Comparison of ENCODE assay signal across 15 cellular contexts in genomic region chr2:195410272-195410671, GRCh38.
DNase-seq lines count a peak whose midpoint lies in the region; ATAC-seq, FAIRE-seq and TF ChIP-seq lines count a peak whose summit lies in the region.
"Had no signal": no experiment of that assay in that cellular context is flagged by ENCODE, and none has a peak within 500 bp of the region (broad histone marks: within the 10 kb centered on the region; RNA-seq: fewer than 3 reads in every experiment).

No MANE protein-coding gene starts in this region.

- no peaks in the 10 kb centered on the region for H3K79me2 ChIP-seq in K562 (ENCODE audit: control insufficient read depth, insufficient read depth, low read length)

- DNase-seq in K562 (ENCODE audit: extremely low read depth in 1 of 4, low spot score in 3 of 4) (no peak), medulla oblongata (ENCODE audit: extremely low spot score) (no peak), upper lobe of right lung (no peak)
- DNase-seq in CD4-positive, alpha-beta T cell = no peak
- DNase-seq: activated CD4-positive, alpha-beta T cell treated with anti-CD3 and anti-CD28 coated beads for 4 hours; activated naive CD4-positive, alpha-beta T cell treated with Interleukin-2 at 50 U/mL for 16 hours; CD8-positive, alpha-beta memory T cell; NCI-H526; SK-N-SH; thyroid gland had no signal

- in situ Hi-C loops in K562 (cut with MboI) = no loop called here

- BruUV-seq in K562 (replicated peaks; lab: Mats Ljungman, UMichigan) = no TSS peak

- peak; percentile 83 for ATAC-seq in GM18868 (IDR thresholded peaks at IDR 0.05; ENCODE audit: unreplicated experiment)
- ATAC-seq in GM21576 (IDR thresholded peaks at IDR 0.05; ENCODE audit: unreplicated experiment) = peak; percentile 50
- peak; percentile 66 for ATAC-seq in HG03097 (IDR thresholded peaks at IDR 0.05; ENCODE audit: low FRiP score, unreplicated experiment)
- ATAC-seq in K562 = no peak; the same call in 2 of the 3 replicates
- no peak for ATAC-seq in CD4-positive, alpha-beta T cell (ENCODE audit: poor library complexity)
- no peak for ATAC-seq in upper lobe of right lung

- TF ChIP-seq POLR2A in K562 (conservative IDR thresholded peaks at IDR 0.05) = no peak

- peaks cover 0 to 15% of the 10 kb centered on the region in 2 experiments; a peak in 3 of 5 replicates for H3K4me1 ChIP-seq in K562 (replicated peaks in 1 of 2; ENCODE audit: control insufficient read depth in 2 of 2, insufficient read depth in 2 of 2, low read length in 2 of 2)
- H3K4me1 ChIP-seq in upper lobe of right lung = no peaks in the 10 kb centered on the region
- H3K4me1 ChIP-seq: esophagus muscularis mucosa, right atrium auricular region, thyroid gland had no signal

- WGBS in K562 (ENCODE audit: insufficient coverage, low coverage, missing lambda C conversion rate) = 30% methylated on average over 1 of the region's 1 CpG

- no peak for FAIRE-seq in K562 (lab: Jason Lieb, UNC)

- H3K9me3 ChIP-seq in K562 (replicated peaks; ENCODE audit: control insufficient read depth, insufficient read depth, low read depth, low read length) = no peaks in the 10 kb centered on the region
- H3K9me3 ChIP-seq in CD4-positive, alpha-beta T cell (ENCODE audit: control insufficient read depth, low read length) = no peaks in the 10 kb centered on the region
- H3K9me3 ChIP-seq in upper lobe of right lung = no peaks in the 10 kb centered on the region
- H3K9me3 ChIP-seq: esophagus muscularis mucosa, right atrium auricular region, SK-N-SH, thyroid gland had no signal

- H3K9me3 Mint-ChIP-seq in CD4-positive, alpha-beta T cell = no peaks in the 10 kb centered on the region
- H3K9me3 Mint-ChIP-seq: CD8-positive, alpha-beta memory T cell had no signal

- no peak overlapping the region for H3K4me2 ChIP-seq in K562 (ENCODE audit: insufficient read depth, low read length)
- H3K4me2 ChIP-seq: SK-N-SH had no signal

- H3K9me1 ChIP-seq in K562 (ENCODE audit: control insufficient read depth, insufficient read depth, low read length) = no peaks in the 10 kb centered on the region

- no peaks in the 10 kb centered on the region for H4K20me1 ChIP-seq in K562 (replicated peaks; ENCODE audit: control insufficient read depth, insufficient read depth, low read length)

- H3K4me3 Mint-ChIP-seq in CD4-positive, alpha-beta T cell = no peak overlapping the region
- H3K4me3 Mint-ChIP-seq: CD8-positive, alpha-beta memory T cell had no signal

- H3K27me3 Mint-ChIP-seq in CD4-positive, alpha-beta T cell = no peaks in the 10 kb centered on the region
- H3K27me3 Mint-ChIP-seq: CD8-positive, alpha-beta memory T cell had no signal

- H3K27ac ChIP-seq in K562 (ENCODE audit: extremely low read depth, low read depth, low read length) (no peak overlapping the region), upper lobe of right lung (no peak overlapping the region)
- no peak overlapping the region for H3K27ac ChIP-seq in CD4-positive, alpha-beta T cell (ENCODE audit: low read depth, low read length)
- H3K27ac ChIP-seq: esophagus muscularis mucosa, right atrium auricular region, thyroid gland had no signal

- H3K36me3 ChIP-seq in K562 (ENCODE audit: control insufficient read depth, insufficient read depth, low read length) (no peaks in the 10 kb centered on the region), upper lobe of right lung (no peaks in the 10 kb centered on the region)
- H3K36me3 ChIP-seq: esophagus muscularis mucosa, right atrium auricular region, thyroid gland had no signal

- TF ChIP-seq CTCF in K562 (IDR thresholded peaks at IDR 0.05 in 2 of 3, conservative IDR thresholded peaks at IDR 0.05 in 1 of 3; ENCODE audit: insufficient read depth in 2 of 3, low read depth in 1 of 3, low read length in 3 of 3) (no peak), upper lobe of right lung (IDR thresholded peaks at IDR 0.05) (no peak)
- TF ChIP-seq CTCF in CD4-positive, alpha-beta T cell (IDR thresholded peaks at IDR 0.05) = no peak

- peak overlapping the region; percentile 37 for H2AFZ ChIP-seq in K562 (ENCODE audit: low read depth, low read length)

- H3K9ac ChIP-seq in K562 (ENCODE audit: insufficient read depth in 1 of 2, low read depth in 2 of 2, low read length in 2 of 2) = no peak overlapping the region
- H3K9ac ChIP-seq: SK-N-SH had no signal

- H3K36me3 Mint-ChIP-seq in CD4-positive, alpha-beta T cell (ENCODE audit: low read depth) = no peaks in the 10 kb centered on the region
- H3K36me3 Mint-ChIP-seq: CD8-positive, alpha-beta memory T cell had no signal

- POLR2A ChIA-PET in K562 (lab: Yijun Ruan, JAX) = no interaction called here
- POLR2A ChIA-PET in CD4-positive, alpha-beta T cell (lab: Charles Lee) = no interaction called here

- intact Hi-C loops in K562 (cut with micrococcal nuclease) (no loop called here), upper lobe of right lung (cut with DNase I) (no loop called here)
- intact Hi-C loops in CD4-positive, alpha-beta T cell (cut with DNase I, micrococcal nuclease) = no loop called here

- TF ChIP-seq EP300 in K562 (IDR thresholded peaks at IDR 0.05; ENCODE audit: low read length) = no peak

- CTCF ChIA-PET in K562 (lab: Yijun Ruan, JAX; ENCODE audit: low intra/inter-chr PET ratio) = no interaction called here
- CTCF ChIA-PET in CD4-positive, alpha-beta T cell (lab: Charles Lee) = no interaction called here

- H3K27ac Mint-ChIP-seq in CD4-positive, alpha-beta T cell = no peak overlapping the region
- H3K27ac Mint-ChIP-seq: CD8-positive, alpha-beta memory T cell had no signal

- H3K4me1 Mint-ChIP-seq in CD4-positive, alpha-beta T cell (ENCODE audit: low read depth) = no peaks in the 10 kb centered on the region
- H3K4me1 Mint-ChIP-seq: CD8-positive, alpha-beta memory T cell had no signal

- H3K27me3 ChIP-seq in K562 (ENCODE audit: control insufficient read depth in 2 of 2, insufficient read depth in 2 of 2, low read length in 2 of 2) (no peaks in the 10 kb centered on the region), upper lobe of right lung (no peaks in the 10 kb centered on the region)
- H3K27me3 ChIP-seq in CD4-positive, alpha-beta T cell (ENCODE audit: control insufficient read depth, insufficient read depth, low read length) = no peaks in the 10 kb centered on the region
- H3K27me3 ChIP-seq: esophagus muscularis mucosa, right atrium auricular region, thyroid gland had no signal

- no peak overlapping the region for H3K4me3 ChIP-seq in K562
- no peak overlapping the region for H3K4me3 ChIP-seq in upper lobe of right lung
- H3K4me3 ChIP-seq: esophagus muscularis mucosa, right atrium auricular region, thyroid gland had no signal

- TF ChIP-seq RAD21 in K562 (CRISPR knock-in tag; conservative IDR thresholded peaks at IDR 0.05 in 1 of 2, IDR thresholded peaks at IDR 0.05 in 1 of 2) = no peak

TF ChIP-seq in K562, 482 proteins besides CTCF, POLR2A, EP300 and RAD21:
- TF ChIP-seq HMG20B (CRISPR knock-in tag; IDR thresholded peaks at IDR 0.05) (no peak), DEAF1 (CRISPR knock-in tag; IDR thresholded peaks at IDR 0.05) (no peak), BRF2 (IDR thresholded peaks at IDR 0.05; ENCODE audit: borderline replicate concordance, insufficient read depth, insufficient read length) (no peak), DDX20 (tag; IDR thresholded peaks at IDR 0.05; ENCODE audit: low read depth) (no peak), CHCHD3 (CRISPR knock-in tag; IDR thresholded peaks at IDR 0.05) (no peak), PTTG1 (tag; IDR thresholded peaks at IDR 0.05; ENCODE audit: low read depth) (no peak), PCBP2 (IDR thresholded peaks at IDR 0.05; ENCODE audit: low read depth, low read length, poor library complexity, severe bottlenecking) (no peak), ZBTB26 (CRISPR knock-in tag; IDR thresholded peaks at IDR 0.05) (no peak)

Comparison
In these comparisons a context has a peak if more than half of its experiments do, and no peak if none do; other contexts are left out.
1. ATAC-seq: peak in GM18868 (single experiment), GM21576 (single experiment) and HG03097 (single experiment); none in K562 (single experiment), CD4-positive, alpha-beta T cell (single experiment) and upper lobe of right lung (single experiment).